In the genomic region with DNA sequence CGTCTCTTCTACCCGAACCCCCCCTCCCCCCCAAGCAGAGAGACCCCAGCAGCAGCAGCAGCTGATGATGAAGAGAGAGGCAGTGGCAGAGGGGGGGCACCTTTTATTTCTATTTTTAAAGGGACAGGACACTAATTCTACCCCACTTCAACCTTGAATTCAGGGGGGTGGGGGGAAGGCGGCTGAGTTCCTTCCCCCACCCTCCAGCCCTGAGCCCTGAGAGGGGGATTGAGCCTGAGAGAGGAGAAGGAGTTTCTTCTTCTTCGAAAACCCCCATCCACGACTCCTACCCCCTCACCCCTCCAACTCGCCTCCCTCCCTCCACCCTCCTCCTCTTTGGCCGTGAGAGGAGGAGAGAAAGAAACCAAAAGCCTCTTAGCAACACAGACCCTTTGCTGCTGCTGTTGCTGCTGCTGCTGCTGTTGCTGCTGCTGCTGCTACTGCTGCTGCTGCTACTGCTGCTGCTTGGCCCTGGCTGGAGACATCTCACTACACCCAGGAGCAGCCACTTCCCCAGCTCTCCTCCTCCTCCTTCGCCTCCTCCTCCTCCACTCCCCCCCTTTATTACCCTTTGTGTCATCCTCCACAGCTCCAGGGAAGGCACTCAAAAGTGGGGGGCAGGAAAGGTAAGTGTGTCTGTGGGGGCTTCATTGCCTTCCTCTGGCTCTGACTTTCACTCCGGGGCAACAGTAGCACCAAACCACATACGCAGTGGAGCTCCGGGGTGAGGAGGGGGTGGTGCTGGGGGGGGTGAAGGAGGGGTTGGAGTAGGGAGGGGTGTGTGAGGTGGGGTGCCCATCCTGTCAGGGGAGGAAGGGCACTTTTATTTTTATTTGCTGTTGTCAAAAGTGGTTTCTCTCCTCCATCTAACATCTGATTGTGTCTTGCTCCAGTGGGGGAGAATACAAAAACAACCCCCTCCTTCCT, we compare ENCODE assay signal across 8 cellular contexts. TPM values are rescaled to one million over a fixed set of nuclear protein-coding genes. Genes with fewer than 3 reads are reported as not detected.
DNase-seq lines count a peak whose midpoint lies in the region; ATAC-seq and TF ChIP-seq lines count a peak whose summit lies in the region.

TSS of gene MBD5 (plus strand) at position 33 of the 927 bp plus-strand sequence.

- H3K4me1 Mint-ChIP-seq in osteocyte (ENCODE audit: unreplicated experiment) = peaks cover 43% of the 10 kb centered on the region

- H3K27me3 Mint-ChIP-seq in osteocyte (ENCODE audit: unreplicated experiment) = no peaks in the 10 kb centered on the region

- H3K4me3 ChIP-seq in uterus = peak within 1 kb of the TSS; percentile 80 to 98

- intact Hi-C loops in uterus (cut with DNase I; ENCODE audit: low total_unique reads) = no loop called here

- H3K4me1 ChIP-seq in uterus = peaks cover 0 to 15% of the 10 kb centered on the region in 2 donors

- TF ChIP-seq POLR2A in uterus (IDR thresholded peaks at IDR 0.05) = no peak

- no peaks in the 10 kb centered on the region for H3K9me3 ChIP-seq in uterus

- H3K36me3 ChIP-seq in uterus = no peaks in the 10 kb centered on the region

- peak within 1 kb of the TSS; percentile 97 for H3K27ac ChIP-seq in uterus

- peak within 1 kb of the TSS; percentile 99 for H3K4me3 Mint-ChIP-seq in osteocyte (ENCODE audit: unreplicated experiment)

- peak within 1 kb of the TSS; percentile 97 for H3K27ac Mint-ChIP-seq in osteocyte (ENCODE audit: unreplicated experiment)

- no peaks in the 10 kb centered on the region for H3K9me3 Mint-ChIP-seq in osteocyte (ENCODE audit: unreplicated experiment)

- no peaks in the 10 kb centered on the region for H3K27me3 ChIP-seq in uterus

- ATAC-seq in GM18517 (IDR thresholded peaks at IDR 0.05; ENCODE audit: unreplicated experiment) (peak; percentile 42), HG03045 (IDR thresholded peaks at IDR 0.05; ENCODE audit: unreplicated experiment) (peak; percentile 39)

- peak; percentile 19 for DNase-seq in AG09319 (ENCODE audit: extremely low read depth, low read depth)
- DNase-seq in NOMO-1 treated with DMSO at 0.1 percent for 48 hours (lab: John Stamatoyannopoulos, UW; ENCODE audit: unreplicated experiment) = peak; percentile 30
- DNase-seq in activated naive CD4-positive, alpha-beta T cell treated with Interleukin-2 at 50 U/mL for 16 hours = peak; percentile 64
- DNase-seq in glomerular endothelial cell (ENCODE audit: extremely low read depth, low read depth, low spot score) = no peak
- DNase-seq in osteocyte (ENCODE audit: extremely low spot score, unreplicated experiment) = no peak
- peak in 1 of 2 donors; percentile 37 for DNase-seq in uterus

- H3K36me3 Mint-ChIP-seq in osteocyte (ENCODE audit: unreplicated experiment) = peaks cover 3% of the 10 kb centered on the region

- TF ChIP-seq CTCF in AG09319 (IDR thresholded peaks at IDR 0.05; ENCODE audit: low read depth, low read length) (no peak), osteocyte (IDR thresholded peaks at IDR 0.05) (no peak), uterus (IDR thresholded peaks at IDR 0.05) (no peak)

RNA-seq across cellular contexts. Expression of gene MBD5, which starts in this region (rescaled TPM):
- total RNA-seq in glomerular endothelial cell (12.1 and 20.8 TPM in 2 replicates), osteocyte (44.9 and 51.7 TPM in 2 replicates), uterus (10 to 100 TPM; 17.4 to 77.9 (median 51.5) TPM)

Comparison
In these comparisons a context has a peak if more than half of its experiments do, and no peak if none do; other contexts are left out.
1. DNase-seq: peak in AG09319 (single experiment), NOMO-1 treated with DMSO at 0.1 percent for 48 hours (single experiment) and activated naive CD4-positive, alpha-beta T cell treated with Interleukin-2 at 50 U/mL for 16 hours (single experiment); none in glomerular endothelial cell (single experiment) and osteocyte (single experiment).